ENCODE assay signal across 16 cellular contexts in the genomic region with DNA sequence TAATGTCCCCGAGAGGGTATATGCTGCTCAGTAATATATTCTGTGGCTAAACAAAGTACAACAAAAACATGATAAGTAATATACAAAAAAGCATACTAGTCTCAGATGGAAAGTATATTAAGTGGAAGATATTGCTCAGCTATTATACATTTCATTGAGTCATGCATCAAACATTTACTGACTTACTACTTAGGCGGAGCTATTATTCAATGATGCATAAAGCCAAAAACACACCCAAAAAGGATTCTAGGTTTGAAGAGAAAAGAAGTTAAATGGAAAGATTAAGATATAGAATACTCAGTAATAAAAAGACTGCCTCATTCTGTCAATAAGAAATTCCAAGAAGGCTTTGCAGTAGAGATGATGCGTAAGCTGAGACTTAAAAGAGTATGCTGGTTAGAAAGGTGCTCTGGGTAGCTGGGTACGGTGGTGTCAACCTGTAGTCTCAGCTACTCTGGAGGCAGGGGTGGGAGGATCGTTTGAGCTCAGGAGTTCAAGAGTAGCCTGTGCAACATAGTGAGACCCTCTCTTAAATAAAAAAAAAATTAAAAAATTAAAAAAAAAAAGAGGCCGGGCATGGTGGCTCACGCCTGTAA. TPM values are rescaled to one million over a fixed set of nuclear protein-coding genes. Genes with fewer than 3 reads are reported as not detected.
DNase-seq lines count a peak whose midpoint lies in the region; ATAC-seq and TF ChIP-seq lines count a peak whose summit lies in the region.
"Had no signal": no experiment of that assay in that cellular context is flagged by ENCODE, and none has a peak within 500 bp of the region (broad histone marks: within the 10 kb centered on the region; RNA-seq: fewer than 3 reads in every experiment).

No MANE protein-coding gene starts in this region.

- no peak overlapping the region for H2AFZ ChIP-seq in PC-9
- H2AFZ ChIP-seq: neural progenitor cell had no signal

- peaks cover 84% of the 10 kb centered on the region for H3K36me3 Mint-ChIP-seq in activated CD8-positive, alpha-beta memory T cell treated with anti-CD3 and anti-CD28 coated beads, Interleukin-2, amount 10 ng/mL, durations not matched to agents 7 days and 5 days
- peaks cover 66% of the 10 kb centered on the region for H3K36me3 Mint-ChIP-seq in T-cell
- H3K36me3 Mint-ChIP-seq in stimulated activated effector memory CD8-positive, alpha-beta T cell treated with anti-CD3 and anti-CD28 coated beads, Interleukin-12 subunit alpha, Interleukin-12 subunit beta, amount 100 ng/mL, for 72 hours: peaks cover 100% of the 10 kb centered on the region

- POLR2A ChIA-PET in T-cell (lab: Charles Lee): interaction anchor here (0.5 to 1.6 kb wide), 8 partner anchors 9 to 839 kb away, joined by 3 to 10 read pairs (median 4); no protein-coding TSS in a partner anchor
- POLR2A ChIA-PET in PC-9 (lab: Charles Lee; ENCODE audit: unreplicated experiment): interaction anchor here (0.7 kb wide), 1 partner anchor 656 kb away, joined by 22 read pairs; the partner anchor contains the start of gene GTF3C3

- no peak overlapping the region for H3K27ac ChIP-seq in PC-9
- H3K27ac ChIP-seq: neural progenitor cell, uterus had no signal

- H3K4me2 ChIP-seq in PC-9: no peak overlapping the region
- H3K4me2 ChIP-seq: neural progenitor cell had no signal

- no peaks in the 10 kb centered on the region for H3F3A ChIP-seq in PC-9 (ENCODE audit: insufficient read depth, low read depth)

- no peak for DNase-seq in activated CD8-positive, alpha-beta memory T cell treated with anti-CD3 and anti-CD28 coated beads, Interleukin-2, amount 10 ng/mL, durations not matched to agents 7 days and 5 days
- no peak for DNase-seq in activated CD8-positive, alpha-beta memory T cell treated with anti-CD3 and anti-CD28 coated beads, Interleukin-2, amount 50 U/mL, for 48 hours
- no peak for DNase-seq in T-cell
- DNase-seq in epithelial cell of esophagus (ENCODE audit: low read depth): peak; percentile 37
- no peak for DNase-seq in stimulated activated effector memory CD8-positive, alpha-beta T cell treated with anti-CD3 and anti-CD28 coated beads, Interleukin-12 subunit alpha, Interleukin-12 subunit beta, amount 100 ng/mL, for 72 hours (ENCODE audit: low spot score in 2 of 2)
- no peak for DNase-seq in stimulated activated CD8-positive, alpha-beta memory T cell treated with anti-CD3 and anti-CD28 coated beads, Interleukin-4, amount 100 ng/mL, for 48 hours
- no peak for DNase-seq in PC-9
- DNase-seq in SIG-M5 (lab: John Stamatoyannopoulos, UW): no peak
- DNase-seq: amniotic stem cell, glutamatergic neuron, NCI-H146, NCI-H526 treated with DMSO at 0.1 percent for 48 hours, spleen, uterus had no signal

- no peaks in the 10 kb centered on the region for H3K36me3 ChIP-seq in PC-9 (ENCODE audit: low read depth)
- H3K36me3 ChIP-seq: neural progenitor cell, uterus had no signal

- BruUV-seq in PC-9 (replicated peaks; lab: Mats Ljungman, UMichigan): no TSS peak

- no peaks in the 10 kb centered on the region for H3K27me3 ChIP-seq in PC-9 (ENCODE audit: insufficient read depth, low read depth)
- H3K27me3 ChIP-seq: neural progenitor cell, spleen, uterus had no signal

- H3K4me3 Mint-ChIP-seq in activated CD8-positive, alpha-beta memory T cell treated with anti-CD3 and anti-CD28 coated beads, Interleukin-2, amount 10 ng/mL, durations not matched to agents 7 days and 5 days: peak overlapping the region; percentile 11
- peak overlapping the region in 2 of 3 donors; percentile 24 to 71 for H3K4me3 Mint-ChIP-seq in T-cell
- peak overlapping the region; percentile 9 for H3K4me3 Mint-ChIP-seq in stimulated activated effector memory CD8-positive, alpha-beta T cell treated with anti-CD3 and anti-CD28 coated beads, Interleukin-12 subunit alpha, Interleukin-12 subunit beta, amount 100 ng/mL, for 72 hours
- H3K4me3 Mint-ChIP-seq: neural progenitor cell had no signal

- H4K20me1 ChIP-seq in PC-9 (ENCODE audit: insufficient read depth): no peaks in the 10 kb centered on the region

- no peaks in the 10 kb centered on the region for H3K4me1 ChIP-seq in PC-9 (replicated peaks; ENCODE audit: insufficient read depth)
- H3K4me1 ChIP-seq: neural progenitor cell, uterus had no signal

- no peaks in the 10 kb centered on the region for H3K27me3 Mint-ChIP-seq in activated CD8-positive, alpha-beta memory T cell treated with anti-CD3 and anti-CD28 coated beads, Interleukin-2, amount 10 ng/mL, durations not matched to agents 7 days and 5 days
- H3K27me3 Mint-ChIP-seq in T-cell: no peaks in the 10 kb centered on the region

- peak overlapping the region; percentile 71 for H3K27ac Mint-ChIP-seq in activated CD8-positive, alpha-beta memory T cell treated with anti-CD3 and anti-CD28 coated beads, Interleukin-2, amount 10 ng/mL, durations not matched to agents 7 days and 5 days
- H3K27ac Mint-ChIP-seq in T-cell: peak overlapping the region; percentile 74 to 87
- H3K27ac Mint-ChIP-seq in stimulated activated effector memory CD8-positive, alpha-beta T cell treated with anti-CD3 and anti-CD28 coated beads, Interleukin-12 subunit alpha, Interleukin-12 subunit beta, amount 100 ng/mL, for 72 hours: peak overlapping the region; percentile 60
- H3K27ac Mint-ChIP-seq: neural progenitor cell had no signal

- CTCF ChIA-PET in activated CD8-positive, alpha-beta memory T cell treated with anti-CD3 and anti-CD28 coated beads, Interleukin-2, amount 10 ng/mL, durations not matched to agents 7 days and 5 days (lab: Charles Lee): interaction anchor here (0.6 to 2.4 kb wide), 4 partner anchors 14 to 132 kb away, joined by 3 to 11 read pairs (median 6); no protein-coding TSS in a partner anchor
- CTCF ChIA-PET in T-cell (lab: Charles Lee): interaction anchor here (0.5 to 1.1 kb wide), 7 partner anchors 21 to 757 kb away, joined by 3 to 11 read pairs (median 4); partner anchors contain the start of gene DNAH7 (in 1 of the 2)
- CTCF ChIA-PET in PC-9 (lab: Charles Lee): no interaction called here

- intact Hi-C loops in PC-9 (cut with micrococcal nuclease; ENCODE audit: unreplicated experiment): no loop called here

- no peaks in the 10 kb centered on the region for H3K9me3 Mint-ChIP-seq in activated CD8-positive, alpha-beta memory T cell treated with anti-CD3 and anti-CD28 coated beads, Interleukin-2, amount 10 ng/mL, durations not matched to agents 7 days and 5 days (ENCODE audit: low read depth)
- H3K9me3 Mint-ChIP-seq in T-cell: no peaks in the 10 kb centered on the region
- H3K9me3 Mint-ChIP-seq in stimulated activated effector memory CD8-positive, alpha-beta T cell treated with anti-CD3 and anti-CD28 coated beads, Interleukin-12 subunit alpha, Interleukin-12 subunit beta, amount 100 ng/mL, for 72 hours: no peaks in the 10 kb centered on the region
- H3K9me3 Mint-ChIP-seq: neural progenitor cell had no signal

- no peaks in the 10 kb centered on the region for H3K9me2 ChIP-seq in PC-9 (ENCODE audit: insufficient read depth)

- H3K4me1 Mint-ChIP-seq in activated CD8-positive, alpha-beta memory T cell treated with anti-CD3 and anti-CD28 coated beads, Interleukin-2, amount 10 ng/mL, durations not matched to agents 7 days and 5 days: peaks cover 61% of the 10 kb centered on the region
- H3K4me1 Mint-ChIP-seq in T-cell: peaks cover 72 to 78% (median 72%) of the 10 kb centered on the region in 3 donors
- peaks cover 43% of the 10 kb centered on the region for H3K4me1 Mint-ChIP-seq in stimulated activated effector memory CD8-positive, alpha-beta T cell treated with anti-CD3 and anti-CD28 coated beads, Interleukin-12 subunit alpha, Interleukin-12 subunit beta, amount 100 ng/mL, for 72 hours
- H3K4me1 Mint-ChIP-seq: neural progenitor cell had no signal

- no peaks in the 10 kb centered on the region for H3K79me2 ChIP-seq in PC-9 (ENCODE audit: low read depth)

- no peaks in the 10 kb centered on the region for H3K9me3 ChIP-seq in PC-9 (ENCODE audit: insufficient read depth, low read depth)
- H3K9me3 ChIP-seq: spleen, uterus had no signal

- H3K4me3 ChIP-seq in epithelial cell of esophagus (ENCODE audit: low read length) (no peak overlapping the region), PC-9 (no peak overlapping the region)
- H3K4me3 ChIP-seq: neural progenitor cell, spleen, uterus had no signal

- no peak for TF ChIP-seq CTCF in epithelial cell of esophagus (IDR thresholded peaks at IDR 0.05; ENCODE audit: insufficient read depth, low read depth, low read length, missing control alignments)
- TF ChIP-seq CTCF in PC-9 (conservative IDR thresholded peaks at IDR 0.05): no peak

- ATAC-seq in activated CD8-positive, alpha-beta memory T cell treated with anti-CD3 and anti-CD28 coated beads, Interleukin-2, amount 10 ng/mL, durations not matched to agents 7 days and 5 days: peak; percentile 21
- ATAC-seq in T-cell (replicated peaks in 1 of 4): no peak
- peak; percentile 85 for ATAC-seq in stimulated activated effector memory CD8-positive, alpha-beta T cell treated with anti-CD3 and anti-CD28 coated beads, Interleukin-12 subunit alpha, Interleukin-12 subunit beta, amount 100 ng/mL, for 72 hours
- ATAC-seq: left lobe of liver had no signal

RNA-seq across cellular contexts. Expression of gene STK17B, which starts 27.6 kb away (rescaled TPM):
- 100 to 1,000 TPM; 389 to 511 TPM for total RNA-seq in activated CD8-positive, alpha-beta memory T cell treated with anti-CD3 and anti-CD28 coated beads, Interleukin-2, amount 10 ng/mL, durations not matched to agents 7 days and 5 days
- total RNA-seq in T-cell (100 to 1,000 TPM; 218 to 478 (median 248) TPM), PC-9 (2021) (10.8 and 14.9 TPM in 2 replicates)

Comparison
In these comparisons a context has a peak if more than half of its experiments do, and no peak if none do; other contexts are left out.
1. ATAC-seq: peak in activated CD8-positive, alpha-beta memory T cell treated with anti-CD3 and anti-CD28 coated beads, Interleukin-2, amount 10 ng/mL, durations not matched to agents 7 days and 5 days (single experiment) and stimulated activated effector memory CD8-positive, alpha-beta T cell treated with anti-CD3 and anti-CD28 coated beads, Interleukin-12 subunit alpha, Interleukin-12 subunit beta, amount 100 ng/mL, for 72 hours (single experiment); none in T-cell (0 of 4).
2. RNA of gene STK17B, which starts 27.6 kb away (total RNA-seq): 389 to 511 TPM in activated CD8-positive, alpha-beta memory T cell treated with anti-CD3 and anti-CD28 coated beads, Interleukin-2, amount 10 ng/mL, durations not matched to agents 7 days and 5 days and 218 to 478 TPM in T-cell; 10.8 to 14.9 TPM in PC-9; every median in the first group is over 10 times any median in the second.
3. Peak in every context shown above with its lines, with median percentiles within 50 percentile points of each other: H3K27ac Mint-ChIP-seq and H3K4me3 Mint-ChIP-seq.